ENCODE assay signal across 12 cellular contexts in genomic region chr21:29163381-29164115, GRCh38. TPM values are rescaled to one million over a fixed set of nuclear protein-coding genes. Genes with fewer than 3 reads are reported as not detected.
DNase-seq lines count a peak whose midpoint lies in the region; ATAC-seq and TF ChIP-seq lines count a peak whose summit lies in the region.
"Had no signal": no experiment of that assay in that cellular context is flagged by ENCODE, and none has a peak within 500 bp of the region (broad histone marks: within the 10 kb centered on the region; RNA-seq: fewer than 3 reads in every experiment).

No MANE protein-coding gene starts in this region.

- no peak overlapping the region for H3K4me3 Mint-ChIP-seq in Caco-2 (ENCODE audit: unreplicated experiment)
- H3K4me3 Mint-ChIP-seq: activated CD8-positive, alpha-beta T cell treated with anti-CD3 and anti-CD28 coated beads, Interleukin-2, amount 10 ng/mL, durations not matched to agents 7 days and 5 days had no signal

- intact Hi-C loops in Right ventricle myocardium inferior (cut with DNase I) (loop anchor here (2.0 to 5.0 kb wide), 2 partner anchors 184 to 209 kb away; no protein-coding TSS in a partner anchor), cardiac septum (cut with DNase I) (loop anchor here (2.0 to 5.0 kb wide), 3 partner anchors 76 to 209 kb away; partner anchors contain the start of gene BACH1), dorsolateral prefrontal cortex (cut with DNase I) (loop anchor here in 1 of 2 donors (10.0 kb wide), 1 partner anchor 211 kb away; no protein-coding TSS in a partner anchor), Caco-2 (cut with micrococcal nuclease; ENCODE audit: unreplicated experiment) (loop anchor here (1.0 to 5.0 kb wide), 5 partner anchors 31 to 209 kb away; partner anchors contain the start of gene BACH1)

- BruUV-seq in Caco-2 (replicated peaks; lab: Mats Ljungman, UMichigan), result no TSS peak

- H3K4me3 ChIP-seq in neutrophil (ENCODE audit: low read depth in 1 of 2, low read length in 1 of 2), result no peak overlapping the region
- H3K4me3 ChIP-seq in dorsolateral prefrontal cortex, result no peak overlapping the region
- no peak overlapping the region for H3K4me3 ChIP-seq in Caco-2 (ENCODE audit: low read depth, low read length)
- H3K4me3 ChIP-seq: ovary had no signal

- H3K27me3 ChIP-seq in neutrophil, result no peaks in the 10 kb centered on the region
- no peaks in the 10 kb centered on the region for H3K27me3 ChIP-seq in dorsolateral prefrontal cortex
- H3K27me3 ChIP-seq in Caco-2 (replicated peaks; ENCODE audit: control insufficient read depth, insufficient read depth, low read length), result no peaks in the 10 kb centered on the region

- H3K4me1 ChIP-seq in neutrophil (ENCODE audit: control insufficient read depth in 1 of 2, insufficient read depth in 1 of 2, low read depth in 1 of 2, low read length in 1 of 2) (peaks cover 21 to 26% of the 10 kb centered on the region in 2 experiments), Caco-2 (no peaks in the 10 kb centered on the region)

- DNase-seq in Right ventricle myocardium inferior (ENCODE audit: missing footprints) (no peak), cardiac septum (ENCODE audit: low spot score) (no peak), dorsolateral prefrontal cortex (no peak), Caco-2 (no peak), NCI-H1105 (lab: John Stamatoyannopoulos, UW) (no peak)
- DNase-seq: activated CD8-positive, alpha-beta T cell treated with anti-CD3 and anti-CD28 coated beads, Interleukin-2, amount 10 ng/mL, durations not matched to agents 7 days and 5 days; stimulated activated CD4-positive, alpha-beta T cell treated with anti-CD3 and anti-CD28 coated beads, Interleukin-4, amount 100 ng/mL, for 1 hour had no signal

- no peaks in the 10 kb centered on the region for H3K9me3 Mint-ChIP-seq in Caco-2 (ENCODE audit: unreplicated experiment)

- H3K4me1 Mint-ChIP-seq in Caco-2 (ENCODE audit: low read depth, unreplicated experiment), result no peaks in the 10 kb centered on the region

- H3K36me3 ChIP-seq in neutrophil (no peaks in the 10 kb centered on the region), Caco-2 (ENCODE audit: control insufficient read depth, insufficient read depth, low read length) (no peaks in the 10 kb centered on the region; the same call in 1 of the 2 replicates)
- H3K36me3 ChIP-seq: ovary had no signal

- peak; percentile 86 for ATAC-seq in Right ventricle myocardium inferior
- ATAC-seq in esophagus mucosa, result peak; percentile 15
- ATAC-seq in HG02759 (IDR thresholded peaks at IDR 0.05; ENCODE audit: unreplicated experiment), result no peak
- ATAC-seq: activated CD8-positive, alpha-beta T cell treated with anti-CD3 and anti-CD28 coated beads, Interleukin-2, amount 10 ng/mL, durations not matched to agents 7 days and 5 days had no signal

- H3K36me3 Mint-ChIP-seq in Caco-2 (ENCODE audit: insufficient read depth, unreplicated experiment), result peaks cover 6% of the 10 kb centered on the region

- POLR2A ChIA-PET in Caco-2 (lab: Charles Lee), result no interaction called here

- no peaks in the 10 kb centered on the region for H3K9me3 ChIP-seq in neutrophil
- no peaks in the 10 kb centered on the region for H3K9me3 ChIP-seq in Caco-2
- H3K9me3 ChIP-seq: ovary had no signal

- H3K27ac Mint-ChIP-seq in Caco-2 (ENCODE audit: unreplicated experiment), result no peak overlapping the region
- H3K27ac Mint-ChIP-seq: activated CD8-positive, alpha-beta T cell treated with anti-CD3 and anti-CD28 coated beads, Interleukin-2, amount 10 ng/mL, durations not matched to agents 7 days and 5 days had no signal

- no peaks in the 10 kb centered on the region for H3K27me3 Mint-ChIP-seq in Caco-2 (ENCODE audit: insufficient read depth, unreplicated experiment)

- no peak for TF ChIP-seq CTCF in neutrophil (IDR thresholded peaks at IDR 0.05)
- TF ChIP-seq CTCF in dorsolateral prefrontal cortex (IDR thresholded peaks at IDR 0.05 in 54 of 56, conservative IDR thresholded peaks at IDR 0.05 in 2 of 56; ENCODE audit: low read depth in 1 of 56, partially characterized antibody in 56 of 56), result no peak
- TF ChIP-seq CTCF in Caco-2 (IDR thresholded peaks at IDR 0.05; ENCODE audit: insufficient read depth in 1 of 2, low read depth in 1 of 2, low read length in 1 of 2, severe bottlenecking in 1 of 2, unreplicated experiment in 1 of 2), result no peak

- CTCF ChIA-PET in Caco-2 (lab: Charles Lee), result interaction anchor here (0.6 to 1.3 kb wide), 3 partner anchors 76 to 213 kb away, joined by 3 to 9 read pairs (median 5); no protein-coding TSS in a partner anchor

- H3K27ac ChIP-seq in neutrophil (peak overlapping the region; percentile 76), dorsolateral prefrontal cortex (peak overlapping the region in 8 of 59 donors; percentile 8 to 51 (median 28))
- H3K27ac ChIP-seq: ovary had no signal

RNA-seq across cellular contexts. Expression of gene MAP3K7CL, which starts 33.1 kb away (rescaled TPM):
- total RNA-seq in Right ventricle myocardium inferior (1.1 TPM), cardiac septum (85.8 TPM), esophagus mucosa (3.1 TPM), dorsolateral prefrontal cortex (1 to 10 TPM in 117 of 120 experiments, under 1 TPM in 3; 0.71 to 8.8 (median 3.0) TPM), Caco-2 (2022) (8.2 and 9.9 TPM in 2 replicates)
- total RNA-seq: NCI-H460 had no signal
